ENCODE assay signal across 8 cellular contexts in genomic region chr16:117381-118365, GRCh38. TPM values are rescaled to one million over a fixed set of nuclear protein-coding genes. Genes with fewer than 3 reads are reported as not detected.
DNase-seq lines count a peak whose midpoint lies in the region; ATAC-seq and TF ChIP-seq lines count a peak whose summit lies in the region.

No MANE protein-coding gene starts in this region.

- no peak overlapping the region for H3K4me3 ChIP-seq in PC-3 (ENCODE audit: low read length)
- no peak overlapping the region for H3K4me3 ChIP-seq in prostate gland

- peak; percentile 73 for TF ChIP-seq CTCF in PC-3 (conservative IDR thresholded peaks at IDR 0.05; ENCODE audit: low read depth, low read length)
- TF ChIP-seq CTCF in prostate gland (IDR thresholded peaks at IDR 0.05) = peak; percentile 48 to 68 (median 59)

- CTCF ChIA-PET in PC-3 (lab: Charles Lee) = interaction anchor here (0.8 kb wide), 1 partner anchor 245 kb away, joined by 3 read pairs; no protein-coding TSS in a partner anchor

- no TSS peak for BruUV-seq in PC-3 (replicated peaks; lab: Mats Ljungman, UMichigan)

- no peaks in the 10 kb centered on the region for H3K9me2 ChIP-seq in PC-3 (replicated peaks; ENCODE audit: low read length)

- POLR2A ChIA-PET in PC-3 (lab: Charles Lee; ENCODE audit: unreplicated experiment) = no interaction called here

- no peaks in the 10 kb centered on the region for H3K27me3 ChIP-seq in PC-3 (ENCODE audit: low read length)
- H3K27me3 ChIP-seq in prostate gland (replicated peaks; ENCODE audit: insufficient read depth) = no peaks in the 10 kb centered on the region

- H3K36me3 ChIP-seq in PC-3 (ENCODE audit: low read depth, low read length) (peaks cover 10% of the 10 kb centered on the region; the same call in 1 of the 2 replicates), prostate gland (no peaks in the 10 kb centered on the region)

- H3K9me3 ChIP-seq in PC-3 (ENCODE audit: low read length) (no peaks in the 10 kb centered on the region), prostate gland (no peaks in the 10 kb centered on the region)

- intact Hi-C loops in PC-3 (cut with micrococcal nuclease) (no loop called here), prostate gland (cut with DNase I) (no loop called here)

- no peak overlapping the region for H3K27ac ChIP-seq in PC-3 (ENCODE audit: low read length)
- no peak overlapping the region for H3K27ac ChIP-seq in prostate gland

- H2AFZ ChIP-seq in PC-3 (ENCODE audit: low read length) = no peak overlapping the region

- no peaks in the 10 kb centered on the region for H3K79me2 ChIP-seq in PC-3 (ENCODE audit: low read length)

- H3K9ac ChIP-seq in PC-3 (ENCODE audit: low read length) = no peak overlapping the region

- no peaks in the 10 kb centered on the region for H4K20me1 ChIP-seq in PC-3 (ENCODE audit: low read length)

- no peak for TF ChIP-seq POLR2A in prostate gland (IDR thresholded peaks at IDR 0.05)

- DNase-seq in COR-L47 (lab: John Stamatoyannopoulos, UW) (peak; percentile 94), HUDEP-2 (lab: John Stamatoyannopoulos, UW; ENCODE audit: unreplicated experiment in 76 of 76) (peak in 73 of 76 experiments; percentile 27 to 90 (median 75)), PC-3 (peak; percentile 59), activated T-cell treated with anti-CD3 and anti-CD28 coated beads for 48 hours (ENCODE audit: low read depth) (peak; percentile 43), fibroblast of peridontal ligament (ENCODE audit: extremely low read depth) (peak; percentile 19), prostate gland (ENCODE audit: low spot score) (peak; percentile 34)

- ATAC-seq in PC-3 (peak; percentile 56), GM21423 (IDR thresholded peaks at IDR 0.05; ENCODE audit: unreplicated experiment) (no peak), HG03039 (IDR thresholded peaks at IDR 0.05; ENCODE audit: unreplicated experiment) (no peak)

- H3K4me1 ChIP-seq in PC-3 (ENCODE audit: insufficient read depth, low read length) = peaks cover 15% of the 10 kb centered on the region
- H3K4me1 ChIP-seq in prostate gland (replicated peaks) = no peaks in the 10 kb centered on the region

- H3K4me2 ChIP-seq in PC-3 (ENCODE audit: low read length) = no peak overlapping the region

- WGBS in prostate gland = 60% methylated on average over 19 of the region's 19 CpGs

- H3F3A ChIP-seq in PC-3 (ENCODE audit: low read length, unreplicated experiment) = no peaks in the 10 kb centered on the region

RNA-seq across cellular contexts. Expression of gene NPRL3, which starts 20.8 kb away (rescaled TPM):
- total RNA-seq in PC-3 (2014; rRNA removed) (14.9 and 22.2 TPM in 2 replicates), prostate gland (10 to 100 TPM; 36.1 to 47.1 TPM)

RNA-seq across cellular contexts. Expression of gene HBZ, which starts 34.8 kb away (rescaled TPM):
- total RNA-seq in PC-3 (2014; rRNA removed) (not detected in 2 replicates), prostate gland (not detected)

RNA-seq across cellular contexts. Expression of gene MPG, which starts 39.6 kb away (rescaled TPM):
- total RNA-seq in PC-3 (2014; rRNA removed) = 147 and 175 TPM in 2 replicates
- 100 to 1,000 TPM; 111 to 138 TPM for total RNA-seq in prostate gland

RNA-seq across cellular contexts. Expression of gene RHBDF1, which starts 45.2 kb away (rescaled TPM):
- total RNA-seq in PC-3 (2014; rRNA removed) = 23.3 and 26.3 TPM in 2 replicates
- total RNA-seq in prostate gland = 10 to 100 TPM; 55.4 to 79.5 TPM

RNA-seq across cellular contexts. Expression of gene HBM, which starts 48.1 kb away (rescaled TPM):
- not detected in 2 replicates for total RNA-seq in PC-3 (2014; rRNA removed)
- not detected for total RNA-seq in prostate gland

Comparison
In these comparisons a context has a peak if more than half of its experiments do, and no peak if none do; other contexts are left out.
1. DNase-seq: peak in every context shown above with its lines; median percentile 94 in COR-L47; 75 in HUDEP-2; 59 in PC-3; 43 in activated T-cell treated with anti-CD3 and anti-CD28 coated beads for 48 hours; 34 in prostate gland; 19 in fibroblast of peridontal ligament.